Comparison of ENCODE assay signal across 1 cellular context in the genomic region with DNA sequence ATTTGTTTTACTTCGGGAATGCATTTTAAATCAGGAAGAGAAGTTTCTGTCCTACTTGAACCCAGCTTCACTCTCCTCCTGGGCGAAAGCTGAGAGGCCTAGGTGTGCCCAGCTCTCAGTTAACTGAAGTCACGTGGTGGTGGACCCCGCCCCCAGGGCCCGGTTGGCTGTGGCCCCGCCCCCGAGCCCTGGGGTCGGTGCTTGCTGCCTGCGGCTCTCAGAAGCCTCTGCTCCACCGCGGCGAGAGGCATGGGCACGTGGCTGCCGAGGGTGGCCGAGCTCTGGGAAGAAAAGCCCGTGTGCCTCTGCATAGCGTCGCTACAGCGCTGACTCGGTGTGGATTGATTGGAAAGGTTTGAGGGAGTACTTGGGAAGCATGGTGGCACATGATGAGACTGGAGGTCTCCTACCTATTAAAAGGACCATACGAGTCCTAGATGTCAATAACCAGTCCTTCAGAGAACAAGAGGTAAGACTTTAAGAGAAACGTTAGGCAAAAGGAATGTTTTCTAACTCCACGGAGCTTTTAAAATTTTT.
A peak's percentile ranks its signal among the peaks of the same experiment; 100 is the strongest.
TF ChIP-seq lines count a peak whose summit lies in the region.

No MANE protein-coding gene starts in this region.

TF ChIP-seq in HEK293, 187 proteins besides CTCF, POLR2A, EP300 and RAD21 (continued from another document):
- TF ChIP-seq, protein P1, sequence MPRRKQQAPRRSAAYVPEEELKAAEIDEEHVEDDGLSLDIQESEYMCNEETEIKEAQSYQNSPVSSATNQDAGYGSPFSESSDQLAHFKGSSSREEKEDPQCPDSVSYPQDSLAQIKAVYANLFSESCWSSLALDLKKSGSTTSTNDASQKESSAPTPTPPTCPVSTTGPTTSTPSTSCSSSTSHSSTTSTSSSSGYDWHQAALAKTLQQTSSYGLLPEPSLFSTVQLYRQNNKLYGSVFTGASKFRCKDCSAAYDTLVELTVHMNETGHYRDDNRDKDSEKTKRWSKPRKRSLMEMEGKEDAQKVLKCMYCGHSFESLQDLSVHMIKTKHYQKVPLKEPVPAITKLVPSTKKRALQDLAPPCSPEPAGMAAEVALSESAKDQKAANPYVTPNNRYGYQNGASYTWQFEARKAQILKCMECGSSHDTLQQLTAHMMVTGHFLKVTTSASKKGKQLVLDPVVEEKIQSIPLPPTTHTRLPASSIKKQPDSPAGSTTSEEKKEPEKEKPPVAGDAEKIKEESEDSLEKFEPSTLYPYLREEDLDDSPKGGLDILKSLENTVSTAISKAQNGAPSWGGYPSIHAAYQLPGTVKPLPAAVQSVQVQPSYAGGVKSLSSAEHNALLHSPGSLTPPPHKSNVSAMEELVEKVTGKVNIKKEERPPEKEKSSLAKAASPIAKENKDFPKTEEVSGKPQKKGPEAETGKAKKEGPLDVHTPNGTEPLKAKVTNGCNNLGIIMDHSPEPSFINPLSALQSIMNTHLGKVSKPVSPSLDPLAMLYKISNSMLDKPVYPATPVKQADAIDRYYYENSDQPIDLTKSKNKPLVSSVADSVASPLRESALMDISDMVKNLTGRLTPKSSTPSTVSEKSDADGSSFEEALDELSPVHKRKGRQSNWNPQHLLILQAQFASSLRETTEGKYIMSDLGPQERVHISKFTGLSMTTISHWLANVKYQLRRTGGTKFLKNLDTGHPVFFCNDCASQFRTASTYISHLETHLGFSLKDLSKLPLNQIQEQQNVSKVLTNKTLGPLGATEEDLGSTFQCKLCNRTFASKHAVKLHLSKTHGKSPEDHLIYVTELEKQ (tag by site-specific recombination; IDR thresholded peaks at IDR 0.05; ENCODE audit: borderline replicate concordance), result no peak
- no peak for TF ChIP-seq ZNF792 (tag by site-specific recombination; IDR thresholded peaks at IDR 0.05)
- no peak for TF ChIP-seq RBAK (tag by site-specific recombination; IDR thresholded peaks at IDR 0.05)
- TF ChIP-seq ZNF169 (tag by site-specific recombination; IDR thresholded peaks at IDR 0.05), result no peak
- TF ChIP-seq ZNF133 (tag by site-specific recombination; IDR thresholded peaks at IDR 0.05), result no peak
- TF ChIP-seq ZNF664 (tag by site-specific recombination; IDR thresholded peaks at IDR 0.05), result no peak
- no peak for TF ChIP-seq ZNF391 (tag by site-specific recombination; IDR thresholded peaks at IDR 0.05; ENCODE audit: borderline replicate concordance, low read depth)
- TF ChIP-seq, protein P2, sequence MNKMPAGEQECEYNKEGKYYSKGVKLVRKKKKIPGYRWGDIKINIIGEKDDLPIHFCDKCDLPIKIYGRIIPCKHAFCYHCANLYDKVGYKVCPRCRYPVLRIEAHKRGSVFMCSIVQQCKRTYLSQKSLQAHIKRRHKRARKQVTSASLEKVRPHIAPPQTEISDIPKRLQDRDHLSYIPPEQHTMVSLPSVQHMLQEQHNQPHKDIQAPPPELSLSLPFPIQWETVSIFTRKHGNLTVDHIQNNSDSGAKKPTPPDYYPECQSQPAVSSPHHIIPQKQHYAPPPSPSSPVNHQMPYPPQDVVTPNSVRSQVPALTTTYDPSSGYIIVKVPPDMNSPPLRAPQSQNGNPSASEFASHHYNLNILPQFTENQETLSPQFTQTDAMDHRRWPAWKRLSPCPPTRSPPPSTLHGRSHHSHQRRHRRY (tag by site-specific recombination; IDR thresholded peaks at IDR 0.05), result no peak
- no peak for TF ChIP-seq ZNF23 (tag by site-specific recombination; IDR thresholded peaks at IDR 0.05; ENCODE audit: borderline replicate concordance)
- TF ChIP-seq SP2 (tag by site-specific recombination; IDR thresholded peaks at IDR 0.05), result peak; percentile 41; the same call in 1 of the 2 replicates
- TF ChIP-seq, protein P3, sequence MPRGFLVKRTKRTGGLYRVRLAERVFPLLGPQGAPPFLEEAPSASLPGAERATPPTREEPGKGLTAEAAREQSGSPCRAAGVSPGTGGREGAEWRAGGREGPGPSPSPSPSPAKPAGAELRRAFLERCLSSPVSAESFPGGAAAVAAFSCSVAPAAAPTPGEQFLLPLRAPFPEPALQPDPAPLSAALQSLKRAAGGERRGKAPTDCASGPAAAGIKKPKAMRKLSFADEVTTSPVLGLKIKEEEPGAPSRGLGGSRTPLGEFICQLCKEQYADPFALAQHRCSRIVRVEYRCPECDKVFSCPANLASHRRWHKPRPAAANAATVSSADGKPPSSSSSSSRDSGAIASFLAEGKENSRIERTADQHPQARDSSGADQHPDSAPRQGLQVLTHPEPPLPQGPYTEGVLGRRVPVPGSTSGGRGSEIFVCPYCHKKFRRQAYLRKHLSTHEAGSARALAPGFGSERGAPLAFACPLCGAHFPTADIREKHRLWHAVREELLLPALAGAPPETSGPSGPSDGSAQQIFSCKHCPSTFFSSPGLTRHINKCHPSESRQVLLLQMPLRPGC (tag by site-specific recombination; IDR thresholded peaks at IDR 0.05), result no peak
- TF ChIP-seq ZNF174 (tag by site-specific recombination; IDR thresholded peaks at IDR 0.05), result no peak
- no peak for TF ChIP-seq ZNF623 (tag by site-specific recombination; IDR thresholded peaks at IDR 0.05)
- TF ChIP-seq, protein P4, sequence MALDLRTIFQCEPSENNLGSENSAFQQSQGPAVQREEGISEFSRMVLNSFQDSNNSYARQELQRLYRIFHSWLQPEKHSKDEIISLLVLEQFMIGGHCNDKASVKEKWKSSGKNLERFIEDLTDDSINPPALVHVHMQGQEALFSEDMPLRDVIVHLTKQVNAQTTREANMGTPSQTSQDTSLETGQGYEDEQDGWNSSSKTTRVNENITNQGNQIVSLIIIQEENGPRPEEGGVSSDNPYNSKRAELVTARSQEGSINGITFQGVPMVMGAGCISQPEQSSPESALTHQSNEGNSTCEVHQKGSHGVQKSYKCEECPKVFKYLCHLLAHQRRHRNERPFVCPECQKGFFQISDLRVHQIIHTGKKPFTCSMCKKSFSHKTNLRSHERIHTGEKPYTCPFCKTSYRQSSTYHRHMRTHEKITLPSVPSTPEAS (tag by site-specific recombination; IDR thresholded peaks at IDR 0.05), result no peak
- TF ChIP-seq, protein P5, sequence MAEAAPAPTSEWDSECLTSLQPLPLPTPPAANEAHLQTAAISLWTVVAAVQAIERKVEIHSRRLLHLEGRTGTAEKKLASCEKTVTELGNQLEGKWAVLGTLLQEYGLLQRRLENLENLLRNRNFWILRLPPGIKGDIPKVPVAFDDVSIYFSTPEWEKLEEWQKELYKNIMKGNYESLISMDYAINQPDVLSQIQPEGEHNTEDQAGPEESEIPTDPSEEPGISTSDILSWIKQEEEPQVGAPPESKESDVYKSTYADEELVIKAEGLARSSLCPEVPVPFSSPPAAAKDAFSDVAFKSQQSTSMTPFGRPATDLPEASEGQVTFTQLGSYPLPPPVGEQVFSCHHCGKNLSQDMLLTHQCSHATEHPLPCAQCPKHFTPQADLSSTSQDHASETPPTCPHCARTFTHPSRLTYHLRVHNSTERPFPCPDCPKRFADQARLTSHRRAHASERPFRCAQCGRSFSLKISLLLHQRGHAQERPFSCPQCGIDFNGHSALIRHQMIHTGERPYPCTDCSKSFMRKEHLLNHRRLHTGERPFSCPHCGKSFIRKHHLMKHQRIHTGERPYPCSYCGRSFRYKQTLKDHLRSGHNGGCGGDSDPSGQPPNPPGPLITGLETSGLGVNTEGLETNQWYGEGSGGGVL (tag by site-specific recombination; IDR thresholded peaks at IDR 0.05), result no peak
- no peak for TF ChIP-seq ZNF701 (tag by site-specific recombination; IDR thresholded peaks at IDR 0.05)
- TF ChIP-seq ZNF473 (tag by site-specific recombination; IDR thresholded peaks at IDR 0.05), result no peak
- peak; percentile 38; the same call in 1 of the 2 replicates for TF ChIP-seq ZNF394 (tag by site-specific recombination; IDR thresholded peaks at IDR 0.05; ENCODE audit: borderline replicate concordance)
- TF ChIP-seq MZF1 (tag by site-specific recombination; IDR thresholded peaks at IDR 0.05; ENCODE audit: borderline replicate concordance), result no peak
- peak; percentile 56; the same call in 1 of the 2 replicates for TF ChIP-seq GLIS2 (tag by site-specific recombination; IDR thresholded peaks at IDR 0.05)
- TF ChIP-seq, protein P6, sequence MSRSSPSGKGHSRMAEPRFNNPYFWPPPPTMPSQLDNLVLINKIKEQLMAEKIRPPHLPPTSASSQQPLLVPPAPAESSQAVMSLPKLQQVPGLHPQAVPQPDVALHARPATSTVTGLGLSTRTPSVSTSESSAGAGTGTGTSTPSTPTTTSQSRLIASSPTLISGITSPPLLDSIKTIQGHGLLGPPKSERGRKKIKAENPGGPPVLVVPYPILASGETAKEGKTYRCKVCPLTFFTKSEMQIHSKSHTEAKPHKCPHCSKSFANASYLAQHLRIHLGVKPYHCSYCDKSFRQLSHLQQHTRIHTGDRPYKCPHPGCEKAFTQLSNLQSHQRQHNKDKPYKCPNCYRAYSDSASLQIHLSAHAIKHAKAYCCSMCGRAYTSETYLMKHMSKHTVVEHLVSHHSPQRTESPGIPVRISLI (tag by site-specific recombination; IDR thresholded peaks at IDR 0.05), result no peak
- TF ChIP-seq ZNF157 (tag by site-specific recombination; IDR thresholded peaks at IDR 0.05), result no peak
- TF ChIP-seq HOXC10 (CRISPR knock-in tag; IDR thresholded peaks at IDR 0.05), result no peak
- peak; percentile 82 for TF ChIP-seq SP3 (tag by site-specific recombination; IDR thresholded peaks at IDR 0.05)
- TF ChIP-seq, protein P7, sequence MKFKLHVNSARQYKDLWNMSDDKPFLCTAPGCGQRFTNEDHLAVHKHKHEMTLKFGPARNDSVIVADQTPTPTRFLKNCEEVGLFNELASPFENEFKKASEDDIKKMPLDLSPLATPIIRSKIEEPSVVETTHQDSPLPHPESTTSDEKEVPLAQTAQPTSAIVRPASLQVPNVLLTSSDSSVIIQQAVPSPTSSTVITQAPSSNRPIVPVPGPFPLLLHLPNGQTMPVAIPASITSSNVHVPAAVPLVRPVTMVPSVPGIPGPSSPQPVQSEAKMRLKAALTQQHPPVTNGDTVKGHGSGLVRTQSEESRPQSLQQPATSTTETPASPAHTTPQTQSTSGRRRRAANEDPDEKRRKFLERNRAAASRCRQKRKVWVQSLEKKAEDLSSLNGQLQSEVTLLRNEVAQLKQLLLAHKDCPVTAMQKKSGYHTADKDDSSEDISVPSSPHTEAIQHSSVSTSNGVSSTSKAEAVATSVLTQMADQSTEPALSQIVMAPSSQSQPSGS (tag by site-specific recombination; IDR thresholded peaks at IDR 0.05; ENCODE audit: low read depth), result no peak
- no peak for TF ChIP-seq YY1 (tag by site-specific recombination; IDR thresholded peaks at IDR 0.05)
- no peak for TF ChIP-seq ZNF529 (tag by site-specific recombination; IDR thresholded peaks at IDR 0.05; ENCODE audit: insufficient replicate concordance)
- TF ChIP-seq BCL11A (tag by site-specific recombination; IDR thresholded peaks at IDR 0.05; ENCODE audit: low read depth), result no peak
- no peak for TF ChIP-seq ZNF544 (tag by site-specific recombination; IDR thresholded peaks at IDR 0.05)
- no peak for TF ChIP-seq ZNF248 (tag by site-specific recombination; IDR thresholded peaks at IDR 0.05)
- TF ChIP-seq ZBTB48 (tag by site-specific recombination; IDR thresholded peaks at IDR 0.05), result no peak; the same call in 1 of the 2 replicates
- TF ChIP-seq ZNF768 (tag by site-specific recombination; IDR thresholded peaks at IDR 0.05), result no peak
- TF ChIP-seq, protein P8, sequence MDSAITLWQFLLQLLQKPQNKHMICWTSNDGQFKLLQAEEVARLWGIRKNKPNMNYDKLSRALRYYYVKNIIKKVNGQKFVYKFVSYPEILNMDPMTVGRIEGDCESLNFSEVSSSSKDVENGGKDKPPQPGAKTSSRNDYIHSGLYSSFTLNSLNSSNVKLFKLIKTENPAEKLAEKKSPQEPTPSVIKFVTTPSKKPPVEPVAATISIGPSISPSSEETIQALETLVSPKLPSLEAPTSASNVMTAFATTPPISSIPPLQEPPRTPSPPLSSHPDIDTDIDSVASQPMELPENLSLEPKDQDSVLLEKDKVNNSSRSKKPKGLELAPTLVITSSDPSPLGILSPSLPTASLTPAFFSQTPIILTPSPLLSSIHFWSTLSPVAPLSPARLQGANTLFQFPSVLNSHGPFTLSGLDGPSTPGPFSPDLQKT (IDR thresholded peaks at IDR 0.05; ENCODE audit: borderline replicate concordance, low read depth, low read length), result no peak
- no peak for TF ChIP-seq ZNF423 (tag by site-specific recombination; IDR thresholded peaks at IDR 0.05)
- TF ChIP-seq ZNF658 (tag by site-specific recombination; IDR thresholded peaks at IDR 0.05), result no peak
- no peak for TF ChIP-seq ZSCAN16 (tag by site-specific recombination; IDR thresholded peaks at IDR 0.05)
- TF ChIP-seq, protein P9, sequence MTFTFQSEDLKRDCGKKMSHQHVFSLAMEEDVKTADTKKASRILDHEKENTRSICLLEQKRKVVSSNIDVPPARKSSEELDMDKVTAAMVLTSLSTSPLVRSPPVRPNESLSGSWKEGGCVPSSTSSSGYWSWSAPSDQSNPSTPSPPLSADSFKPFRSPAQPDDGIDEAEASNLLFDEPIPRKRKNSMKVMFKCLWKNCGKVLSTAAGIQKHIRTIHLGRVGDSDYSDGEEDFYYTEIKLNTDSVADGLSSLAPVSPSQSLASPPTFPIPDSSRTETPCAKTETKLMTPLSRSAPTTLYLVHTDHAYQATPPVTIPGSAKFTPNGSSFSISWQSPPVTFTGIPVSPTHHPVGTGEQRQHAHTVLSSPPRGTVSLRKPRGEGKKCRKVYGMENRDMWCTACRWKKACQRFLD (tag by site-specific recombination; IDR thresholded peaks at IDR 0.05), result no peak
- TF ChIP-seq ZBTB7A (tag by site-specific recombination; IDR thresholded peaks at IDR 0.05; ENCODE audit: low read depth), result no peak
- peak; percentile 31; the same call in 1 of the 2 replicates for TF ChIP-seq KLF10 (tag by site-specific recombination; IDR thresholded peaks at IDR 0.05)
- TF ChIP-seq, protein P10, sequence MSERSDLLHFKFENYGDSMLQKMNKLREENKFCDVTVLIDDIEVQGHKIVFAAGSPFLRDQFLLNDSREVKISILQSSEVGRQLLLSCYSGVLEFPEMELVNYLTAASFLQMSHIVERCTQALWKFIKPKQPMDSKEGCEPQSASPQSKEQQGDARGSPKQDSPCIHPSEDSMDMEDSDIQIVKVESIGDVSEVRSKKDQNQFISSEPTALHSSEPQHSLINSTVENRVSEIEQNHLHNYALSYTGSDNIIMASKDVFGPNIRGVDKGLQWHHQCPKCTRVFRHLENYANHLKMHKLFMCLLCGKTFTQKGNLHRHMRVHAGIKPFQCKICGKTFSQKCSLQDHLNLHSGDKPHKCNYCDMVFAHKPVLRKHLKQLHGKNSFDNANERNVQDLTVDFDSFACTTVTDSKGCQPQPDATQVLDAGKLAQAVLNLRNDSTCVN (tag by site-specific recombination; optimal IDR thresholded peaks at IDR 0.05), result peak; percentile 25
- TF ChIP-seq, protein P11, sequence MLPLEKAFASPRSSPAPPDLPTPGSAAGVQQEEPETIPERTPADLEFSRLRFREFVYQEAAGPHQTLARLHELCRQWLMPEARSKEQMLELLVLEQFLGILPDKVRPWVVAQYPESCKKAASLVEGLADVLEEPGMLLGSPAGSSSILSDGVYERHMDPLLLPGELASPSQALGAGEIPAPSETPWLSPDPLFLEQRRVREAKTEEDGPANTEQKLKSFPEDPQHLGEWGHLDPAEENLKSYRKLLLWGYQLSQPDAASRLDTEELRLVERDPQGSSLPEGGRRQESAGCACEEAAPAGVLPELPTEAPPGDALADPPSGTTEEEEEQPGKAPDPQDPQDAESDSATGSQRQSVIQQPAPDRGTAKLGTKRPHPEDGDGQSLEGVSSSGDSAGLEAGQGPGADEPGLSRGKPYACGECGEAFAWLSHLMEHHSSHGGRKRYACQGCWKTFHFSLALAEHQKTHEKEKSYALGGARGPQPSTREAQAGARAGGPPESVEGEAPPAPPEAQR (tag by site-specific recombination; IDR thresholded peaks at IDR 0.05), result no peak
